In genomic region chr17:62778990-62779681, GRCh38 we compare ENCODE assay signal across 10 cellular contexts. TPM values are rescaled to one million over a fixed set of nuclear protein-coding genes. Genes with fewer than 3 reads are reported as not detected.
DNase-seq lines count a peak whose midpoint lies in the region; ATAC-seq and TF ChIP-seq lines count a peak whose summit lies in the region.
"Had no signal": no experiment of that assay in that cellular context is flagged by ENCODE, and none has a peak within 500 bp of the region (broad histone marks: within the 10 kb centered on the region; RNA-seq: fewer than 3 reads in every experiment).

No MANE protein-coding gene starts in this region.

- intact Hi-C loops in upper lobe of right lung (cut with DNase I): no loop called here
- intact Hi-C loops in activated CD4-positive, alpha-beta T cell treated with anti-CD3 and anti-CD28 coated beads, Interleukin-2, amount 10 ng/mL, durations not matched to agents 24 days and 14 days (cut with micrococcal nuclease): no loop called here

- no peaks in the 10 kb centered on the region for H3K4me1 Mint-ChIP-seq in activated CD4-positive, alpha-beta T cell treated with anti-CD3 and anti-CD28 coated beads, Interleukin-2, amount 10 ng/mL, durations not matched to agents 24 days and 14 days
- H3K4me1 Mint-ChIP-seq: activated naive CD4-positive, alpha-beta T cell treated with anti-CD3 and anti-CD28 coated beads, Interleukin-2, amount 50 U/mL, for 24 hours had no signal

- H3K36me3 Mint-ChIP-seq in activated CD4-positive, alpha-beta T cell treated with anti-CD3 and anti-CD28 coated beads, Interleukin-2, amount 10 ng/mL, durations not matched to agents 24 days and 14 days (ENCODE audit: low read depth): no peaks in the 10 kb centered on the region

- no peak for TF ChIP-seq CTCF in upper lobe of right lung (IDR thresholded peaks at IDR 0.05)

- ATAC-seq in upper lobe of right lung: peak; percentile 88
- ATAC-seq in GM19023 (IDR thresholded peaks at IDR 0.05; ENCODE audit: unreplicated experiment): no peak

- no peaks in the 10 kb centered on the region for H3K27me3 ChIP-seq in upper lobe of right lung
- H3K27me3 ChIP-seq: BLaER1 treated with 17β-estradiol and CSF1 and Interleukin-3, amounts not matched to agents 10 nM and 100 nM had no signal

- peaks cover 5% of the 10 kb centered on the region for H3K27me3 Mint-ChIP-seq in activated CD4-positive, alpha-beta T cell treated with anti-CD3 and anti-CD28 coated beads, Interleukin-2, amount 10 ng/mL, durations not matched to agents 24 days and 14 days

- H3K9me3 ChIP-seq in upper lobe of right lung: no peaks in the 10 kb centered on the region

- H3K4me3 ChIP-seq in upper lobe of right lung: no peak overlapping the region
- H3K4me3 ChIP-seq: BLaER1 treated with 17β-estradiol and CSF1 and Interleukin-3, amounts not matched to agents 10 nM and 100 nM had no signal

- H3K4me3 Mint-ChIP-seq in activated CD4-positive, alpha-beta T cell treated with anti-CD3 and anti-CD28 coated beads, Interleukin-2, amount 10 ng/mL, durations not matched to agents 24 days and 14 days: no peak overlapping the region
- H3K4me3 Mint-ChIP-seq: activated naive CD4-positive, alpha-beta T cell treated with anti-CD3 and anti-CD28 coated beads, Interleukin-2, amount 50 U/mL, for 24 hours had no signal

- no peak overlapping the region for H3K27ac Mint-ChIP-seq in activated CD4-positive, alpha-beta T cell treated with anti-CD3 and anti-CD28 coated beads, Interleukin-2, amount 10 ng/mL, durations not matched to agents 24 days and 14 days

- peaks cover 4% of the 10 kb centered on the region for H3K9me3 Mint-ChIP-seq in activated CD4-positive, alpha-beta T cell treated with anti-CD3 and anti-CD28 coated beads, Interleukin-2, amount 10 ng/mL, durations not matched to agents 24 days and 14 days
- H3K9me3 Mint-ChIP-seq: activated naive CD4-positive, alpha-beta T cell treated with anti-CD3 and anti-CD28 coated beads, Interleukin-2, amount 50 U/mL, for 24 hours had no signal

- peaks cover 8% of the 10 kb centered on the region for H3K4me1 ChIP-seq in upper lobe of right lung
- H3K4me1 ChIP-seq: BLaER1 treated with 17β-estradiol and CSF1 and Interleukin-3, amounts not matched to agents 10 nM and 100 nM had no signal

- H3K27ac ChIP-seq in upper lobe of right lung: no peak overlapping the region
- H3K27ac ChIP-seq: BLaER1 treated with 17β-estradiol and CSF1 and Interleukin-3, amounts not matched to agents 10 nM and 100 nM had no signal

- DNase-seq in SIG-M5 treated with dmso at 0.1 percent for 504 hours (lab: John Stamatoyannopoulos, UW; ENCODE audit: unreplicated experiment): peak; percentile 69
- DNase-seq in SIG-M5 (lab: John Stamatoyannopoulos, UW): no peak
- peak; percentile 43 for DNase-seq in RKO (ENCODE audit: low spot score)
- DNase-seq in hepatic stellate cell (ENCODE audit: low spot score): peak; percentile 66
- DNase-seq in upper lobe of right lung: peak; percentile 85
- DNase-seq in activated CD4-positive, alpha-beta T cell treated with anti-CD3 and anti-CD28 coated beads, Interleukin-2, amount 10 ng/mL, durations not matched to agents 24 days and 14 days: no peak
- no peak for DNase-seq in activated CD4-positive, CD25-positive, alpha-beta regulatory T cell treated with anti-CD3 and anti-CD28 coated beads, Interleukin-2, amount 50 U/mL, for 72 hours

- H3K36me3 ChIP-seq in upper lobe of right lung: no peaks in the 10 kb centered on the region
- H3K36me3 ChIP-seq: BLaER1 treated with 17β-estradiol and CSF1 and Interleukin-3, amounts not matched to agents 10 nM and 100 nM had no signal

RNA-seq across cellular contexts. Expression of gene MARCHF10, which starts 29.0 kb away (rescaled TPM):
- total RNA-seq in upper lobe of right lung: not detected
- total RNA-seq in activated CD4-positive, alpha-beta T cell treated with anti-CD3 and anti-CD28 coated beads, Interleukin-2, amount 10 ng/mL, durations not matched to agents 24 days and 14 days: not detected in 2 replicates

Comparison
In these comparisons a context has a peak if more than half of its experiments do, and no peak if none do; other contexts are left out.
1. DNase-seq: peak in SIG-M5 treated with dmso at 0.1 percent for 504 hours (single experiment), RKO (single experiment), hepatic stellate cell (single experiment) and upper lobe of right lung (single experiment); none in SIG-M5 (single experiment), activated CD4-positive, alpha-beta T cell treated with anti-CD3 and anti-CD28 coated beads, Interleukin-2, amount 10 ng/mL, durations not matched to agents 24 days and 14 days (single experiment) and activated CD4-positive, CD25-positive, alpha-beta regulatory T cell treated with anti-CD3 and anti-CD28 coated beads, Interleukin-2, amount 50 U/mL, for 72 hours (single experiment).